21 cellular contexts compared by ENCODE assay signal in genomic region chrX:68883800-68884199, GRCh38. TPM values are rescaled to one million over a fixed set of nuclear protein-coding genes. Genes with fewer than 3 reads are reported as not detected.
DNase-seq lines count a peak whose midpoint lies in the region; ATAC-seq and TF ChIP-seq lines count a peak whose summit lies in the region.
"Had no signal": no experiment of that assay in that cellular context is flagged by ENCODE, and none has a peak within 500 bp of the region (broad histone marks: within the 10 kb centered on the region; RNA-seq: fewer than 3 reads in every experiment).

No MANE protein-coding gene starts in this region.

- H3K4me3 ChIP-seq in HEK293 (ENCODE audit: low read depth, low read length): no peak overlapping the region
- no peak overlapping the region for H3K4me3 ChIP-seq in CD4-positive, alpha-beta memory T cell (ENCODE audit: low read length in 2 of 2)
- H3K4me3 ChIP-seq: GM12878, GM23248, HAP-1 had no signal

- peak; percentile 69 for ATAC-seq in left colon
- ATAC-seq in GM19328 (IDR thresholded peaks at IDR 0.05; ENCODE audit: unreplicated experiment): no peak
- no peak for ATAC-seq in HG02970 (IDR thresholded peaks at IDR 0.05; ENCODE audit: low FRiP score, unreplicated experiment)
- ATAC-seq: GM12878, HepG2 had no signal

- H3K4me1 Mint-ChIP-seq in nephron: peaks cover 12% of the 10 kb centered on the region
- H3K4me1 Mint-ChIP-seq in type B pancreatic cell (ENCODE audit: unreplicated experiment): no peaks in the 10 kb centered on the region
- no peaks in the 10 kb centered on the region for H3K4me1 Mint-ChIP-seq in CD4-positive, alpha-beta memory T cell
- H3K4me1 Mint-ChIP-seq: CD4-positive, CD25-positive, alpha-beta regulatory T cell had no signal

- no peaks in the 10 kb centered on the region for H3K27me3 Mint-ChIP-seq in nephron (ENCODE audit: low read depth)
- H3K27me3 Mint-ChIP-seq in type B pancreatic cell: peaks cover 4% of the 10 kb centered on the region
- peaks cover 0 to 2% of the 10 kb centered on the region in 2 donors for H3K27me3 Mint-ChIP-seq in CD4-positive, alpha-beta memory T cell
- H3K27me3 Mint-ChIP-seq: CD4-positive, CD25-positive, alpha-beta regulatory T cell had no signal

- no peak overlapping the region for H3K4me3 Mint-ChIP-seq in nephron
- H3K4me3 Mint-ChIP-seq in type B pancreatic cell: peak overlapping the region; percentile 17
- H3K4me3 Mint-ChIP-seq in CD4-positive, alpha-beta memory T cell: no peak overlapping the region
- H3K4me3 Mint-ChIP-seq: CD4-positive, CD25-positive, alpha-beta regulatory T cell had no signal

- H3K36me3 ChIP-seq in HEK293 (ENCODE audit: control insufficient read depth in 2 of 2, insufficient read depth in 1 of 2, low read length in 2 of 2): no peaks in the 10 kb centered on the region
- H3K36me3 ChIP-seq in CD4-positive, alpha-beta memory T cell (ENCODE audit: insufficient read depth, low read length): no peaks in the 10 kb centered on the region
- H3K36me3 ChIP-seq: BE2C, HAP-1 had no signal

- no peaks in the 10 kb centered on the region for H3K4me1 ChIP-seq in HEK293 (ENCODE audit: control insufficient read depth, insufficient read depth, low read length)
- H3K4me1 ChIP-seq in CD4-positive, alpha-beta memory T cell (ENCODE audit: insufficient read depth, low read length): no peaks in the 10 kb centered on the region
- H3K4me1 ChIP-seq: BE2C, Caco-2, HAP-1 had no signal

- H3K27ac Mint-ChIP-seq in nephron: peak overlapping the region; percentile 38 to 70 (median 59)
- no peak overlapping the region for H3K27ac Mint-ChIP-seq in type B pancreatic cell
- H3K27ac Mint-ChIP-seq in CD4-positive, alpha-beta memory T cell: peak overlapping the region in 1 of 7 donors; percentile 14

- POLR2A ChIA-PET in HEK293 (lab: Yijun Ruan, JAX): no interaction called here
- POLR2A ChIA-PET in CD4-positive, alpha-beta memory T cell (lab: Charles Lee; ENCODE audit: partially characterized antibody): no interaction called here

- DNase-seq in left colon (no peak), type B pancreatic cell (ENCODE audit: extremely low spot score, unreplicated experiment) (no peak), NAMALWA (ENCODE audit: low spot score) (no peak)
- DNase-seq in CD4-positive, alpha-beta memory T cell: no peak
- DNase-seq: ACHN; BE2C; C1 segment of cervical spinal cord; Caco-2; CD4-positive, CD25-positive, alpha-beta regulatory T cell; DMS153; DND-41; EL; GM23248 had no signal

- intact Hi-C loops in left colon (cut with DNase I, micrococcal nuclease): no loop called here
- intact Hi-C loops in CD4-positive, alpha-beta memory T cell (cut with micrococcal nuclease): no loop called here

- TF ChIP-seq CTCF in HEK293 (tag by site-specific recombination; IDR thresholded peaks at IDR 0.05): no peak
- TF ChIP-seq CTCF in nephron (IDR thresholded peaks at IDR 0.05; ENCODE audit: unreplicated experiment in 3 of 3): no peak
- no peak for TF ChIP-seq CTCF in type B pancreatic cell (conservative IDR thresholded peaks at IDR 0.05)

- CTCF ChIA-PET in HEK293 (lab: Yijun Ruan, JAX): no interaction called here
- CTCF ChIA-PET in CD4-positive, alpha-beta memory T cell (lab: Charles Lee; ENCODE audit: partially characterized antibody): no interaction called here

- no peak overlapping the region for H3K27ac ChIP-seq in HEK293 (ENCODE audit: extremely low read depth, low read depth, low read length)
- H3K27ac ChIP-seq in CD4-positive, alpha-beta memory T cell (ENCODE audit: low read depth, low read length): no peak overlapping the region
- H3K27ac ChIP-seq: GM23248, KMS-11 had no signal

- H3K9me3 Mint-ChIP-seq in nephron (no peaks in the 10 kb centered on the region), type B pancreatic cell (no peaks in the 10 kb centered on the region)
- peaks cover 0 to 2% (median 0%) of the 10 kb centered on the region in 8 donors for H3K9me3 Mint-ChIP-seq in CD4-positive, alpha-beta memory T cell
- H3K9me3 Mint-ChIP-seq: CD4-positive, CD25-positive, alpha-beta regulatory T cell had no signal

- no peaks in the 10 kb centered on the region for H3K9me3 ChIP-seq in HEK293 (ENCODE audit: control insufficient read depth, insufficient read depth, low read depth, low read length)
- H3K9me3 ChIP-seq in CD4-positive, alpha-beta memory T cell (ENCODE audit: control insufficient read depth in 1 of 2, low read length in 2 of 2): no peaks in the 10 kb centered on the region
- H3K9me3 ChIP-seq: BE2C, Caco-2, HAP-1 had no signal

- H3K36me3 Mint-ChIP-seq in nephron (ENCODE audit: low read depth): no peaks in the 10 kb centered on the region
- H3K36me3 Mint-ChIP-seq in type B pancreatic cell: no peaks in the 10 kb centered on the region
- no peaks in the 10 kb centered on the region for H3K36me3 Mint-ChIP-seq in CD4-positive, alpha-beta memory T cell
- H3K36me3 Mint-ChIP-seq: CD4-positive, CD25-positive, alpha-beta regulatory T cell had no signal

- no peaks in the 10 kb centered on the region for H3K27me3 ChIP-seq in CD4-positive, alpha-beta memory T cell (ENCODE audit: insufficient read depth, low read length)
- H3K27me3 ChIP-seq: BE2C had no signal

TF ChIP-seq in HEK293, 187 proteins besides CTCF, POLR2A, EP300 and RAD21:
- TF ChIP-seq SCRT1 (tag by site-specific recombination; IDR thresholded peaks at IDR 0.05; ENCODE audit: borderline replicate concordance) (peak; percentile 37; the same call in 1 of the 2 replicates), ZNF830 (tag by site-specific recombination; IDR thresholded peaks at IDR 0.05; ENCODE audit: low read depth) (no peak), ZBTB11 (tag by site-specific recombination; conservative IDR thresholded peaks at IDR 0.05; ENCODE audit: low read depth) (no peak)
- TF ChIP-seq, protein P1, sequence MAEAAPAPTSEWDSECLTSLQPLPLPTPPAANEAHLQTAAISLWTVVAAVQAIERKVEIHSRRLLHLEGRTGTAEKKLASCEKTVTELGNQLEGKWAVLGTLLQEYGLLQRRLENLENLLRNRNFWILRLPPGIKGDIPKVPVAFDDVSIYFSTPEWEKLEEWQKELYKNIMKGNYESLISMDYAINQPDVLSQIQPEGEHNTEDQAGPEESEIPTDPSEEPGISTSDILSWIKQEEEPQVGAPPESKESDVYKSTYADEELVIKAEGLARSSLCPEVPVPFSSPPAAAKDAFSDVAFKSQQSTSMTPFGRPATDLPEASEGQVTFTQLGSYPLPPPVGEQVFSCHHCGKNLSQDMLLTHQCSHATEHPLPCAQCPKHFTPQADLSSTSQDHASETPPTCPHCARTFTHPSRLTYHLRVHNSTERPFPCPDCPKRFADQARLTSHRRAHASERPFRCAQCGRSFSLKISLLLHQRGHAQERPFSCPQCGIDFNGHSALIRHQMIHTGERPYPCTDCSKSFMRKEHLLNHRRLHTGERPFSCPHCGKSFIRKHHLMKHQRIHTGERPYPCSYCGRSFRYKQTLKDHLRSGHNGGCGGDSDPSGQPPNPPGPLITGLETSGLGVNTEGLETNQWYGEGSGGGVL (tag by site-specific recombination; IDR thresholded peaks at IDR 0.05): no peak

RNA-seq across cellular contexts. Expression of gene EFNB1, which starts 55.0 kb away (rescaled TPM):
- 10 to 100 TPM; 68.5 to 80.0 TPM for total RNA-seq in left colon
- 35.9 and 63.7 TPM in 2 replicates for total RNA-seq in type B pancreatic cell (ENCODE audit: low replicate concordance)
- total RNA-seq in CD4-positive, alpha-beta memory T cell: 1 to 10 TPM; 4.5 to 4.9 TPM
- polyA plus RNA-seq in CD4-positive, alpha-beta memory T cell: 1 to 10 TPM; 1.4 to 5.5 TPM
